In the genomic region with DNA sequence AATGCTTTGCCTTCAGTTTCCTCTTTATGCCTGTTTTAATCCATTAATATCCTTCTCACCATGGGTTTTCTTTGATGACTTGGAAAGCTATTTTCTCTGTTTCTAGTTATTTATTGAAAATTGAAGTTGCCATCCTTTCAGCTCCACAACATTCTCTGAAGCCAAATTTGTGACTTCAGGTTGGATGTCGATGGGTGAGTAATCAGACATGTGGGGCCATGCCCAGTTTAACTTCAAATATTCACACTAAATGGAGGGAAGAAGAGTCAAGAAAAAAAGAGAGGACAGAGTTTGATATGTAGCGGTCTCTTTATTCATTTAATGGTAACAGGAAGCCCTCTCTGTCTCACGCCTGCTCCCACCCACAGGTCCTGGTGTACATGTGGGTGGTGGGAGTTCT, we compare ENCODE assay signal across 1 cellular context.
TF ChIP-seq lines count a peak whose summit lies in the region.

No MANE protein-coding gene starts in this region.

TF ChIP-seq in IMR-90, 13 proteins besides CTCF, POLR2A, EP300 and RAD21:
- TF ChIP-seq, protein P1, sequence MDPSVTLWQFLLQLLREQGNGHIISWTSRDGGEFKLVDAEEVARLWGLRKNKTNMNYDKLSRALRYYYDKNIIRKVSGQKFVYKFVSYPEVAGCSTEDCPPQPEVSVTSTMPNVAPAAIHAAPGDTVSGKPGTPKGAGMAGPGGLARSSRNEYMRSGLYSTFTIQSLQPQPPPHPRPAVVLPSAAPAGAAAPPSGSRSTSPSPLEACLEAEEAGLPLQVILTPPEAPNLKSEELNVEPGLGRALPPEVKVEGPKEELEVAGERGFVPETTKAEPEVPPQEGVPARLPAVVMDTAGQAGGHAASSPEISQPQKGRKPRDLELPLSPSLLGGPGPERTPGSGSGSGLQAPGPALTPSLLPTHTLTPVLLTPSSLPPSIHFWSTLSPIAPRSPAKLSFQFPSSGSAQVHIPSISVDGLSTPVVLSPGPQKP (IDR thresholded peaks at IDR 0.05; ENCODE audit: borderline replicate concordance, low read depth, low read length), result no peak
